In the genomic region with DNA sequence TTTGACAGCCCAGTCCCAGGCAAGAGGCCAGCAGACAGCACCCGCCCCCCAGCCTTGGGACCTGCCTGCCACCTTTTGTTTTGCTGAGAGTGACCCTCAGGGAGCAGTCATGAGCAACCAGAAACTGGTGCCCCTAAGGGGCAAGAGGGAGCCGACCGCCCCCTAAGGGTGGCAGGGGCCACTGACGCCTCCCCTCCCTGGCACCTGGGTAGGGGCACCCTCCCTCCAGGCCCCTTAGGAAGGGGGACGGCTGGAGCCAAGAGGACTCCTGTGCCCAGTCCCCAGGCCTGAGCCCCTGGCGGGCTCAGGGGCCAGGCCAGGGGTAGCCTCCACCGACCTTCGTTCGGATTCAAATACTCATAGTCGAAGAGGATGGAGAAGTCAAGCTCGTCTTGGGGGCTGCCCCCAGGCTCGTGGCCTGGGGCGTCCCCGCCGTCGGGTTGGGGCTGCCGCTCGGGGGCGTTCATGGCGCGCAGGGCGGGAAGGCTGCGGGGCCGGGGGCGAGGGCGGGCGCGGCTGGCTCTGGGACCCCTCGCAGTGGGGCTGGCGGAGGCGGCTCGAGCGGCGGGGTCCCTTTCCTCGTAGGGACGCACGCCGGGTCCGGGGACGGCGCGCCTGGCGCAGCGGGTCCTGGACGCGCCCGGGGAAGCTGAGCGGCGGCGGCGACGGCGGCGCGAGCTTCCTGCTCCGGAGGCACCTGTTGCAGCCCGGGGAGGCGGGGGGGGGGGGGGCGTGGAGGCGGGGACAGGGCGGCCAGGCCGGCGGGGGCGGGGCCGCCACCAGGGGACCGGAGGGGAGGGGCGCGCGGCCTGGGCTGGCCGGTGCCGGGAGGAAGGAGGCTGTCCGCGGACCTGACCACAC, we compare ENCODE assay signal across 1 cellular context.
TF ChIP-seq lines count a peak whose summit lies in the region.

A gene (minus strand): TSS at position 687 of the 861 bp plus-strand sequence. CDS start 220 bp downstream, at position 467.

TF ChIP-seq in HepG2, 621 proteins besides CTCF, POLR2A, EP300 and RAD21 (continued from another document and continues in another):
- TF ChIP-seq CAMTA2 (CRISPR knock-in tag; IDR thresholded peaks at IDR 0.05; ENCODE audit: borderline replicate concordance): peak; percentile 16; the same call in 1 of the 2 replicates
- TF ChIP-seq ZNF878 (CRISPR knock-in tag; IDR thresholded peaks at IDR 0.05): no peak
- TF ChIP-seq IKZF1 (IDR thresholded peaks at IDR 0.05): no peak
- TF ChIP-seq TARDBP (CRISPR knock-in tag; IDR thresholded peaks at IDR 0.05): no peak
- TF ChIP-seq, protein P1, sequence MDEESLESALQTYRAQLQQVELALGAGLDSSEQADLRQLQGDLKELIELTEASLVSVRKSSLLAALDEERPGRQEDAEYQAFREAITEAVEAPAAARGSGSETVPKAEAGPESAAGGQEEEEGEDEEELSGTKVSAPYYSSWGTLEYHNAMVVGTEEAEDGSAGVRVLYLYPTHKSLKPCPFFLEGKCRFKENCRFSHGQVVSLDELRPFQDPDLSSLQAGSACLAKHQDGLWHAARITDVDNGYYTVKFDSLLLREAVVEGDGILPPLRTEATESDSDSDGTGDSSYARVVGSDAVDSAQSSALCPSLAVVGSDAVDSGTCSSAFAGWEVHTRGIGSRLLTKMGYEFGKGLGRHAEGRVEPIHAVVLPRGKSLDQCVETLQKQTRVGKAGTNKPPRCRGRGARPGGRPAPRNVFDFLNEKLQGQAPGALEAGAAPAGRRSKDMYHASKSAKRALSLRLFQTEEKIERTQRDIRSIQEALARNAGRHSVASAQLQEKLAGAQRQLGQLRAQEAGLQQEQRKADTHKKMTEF (CRISPR knock-in tag; IDR thresholded peaks at IDR 0.05): no peak
- TF ChIP-seq ATF7 (IDR thresholded peaks at IDR 0.05): no peak
- no peak for TF ChIP-seq ATF7 (CRISPR knock-in tag; IDR thresholded peaks at IDR 0.05)
- peak; percentile 39; the same call in 1 of the 2 replicates for TF ChIP-seq ARNT2 (CRISPR knock-in tag; IDR thresholded peaks at IDR 0.05; ENCODE audit: low read depth)
- TF ChIP-seq ZFP62 (CRISPR knock-in tag; IDR thresholded peaks at IDR 0.05): no peak
- TF ChIP-seq, protein P2, sequence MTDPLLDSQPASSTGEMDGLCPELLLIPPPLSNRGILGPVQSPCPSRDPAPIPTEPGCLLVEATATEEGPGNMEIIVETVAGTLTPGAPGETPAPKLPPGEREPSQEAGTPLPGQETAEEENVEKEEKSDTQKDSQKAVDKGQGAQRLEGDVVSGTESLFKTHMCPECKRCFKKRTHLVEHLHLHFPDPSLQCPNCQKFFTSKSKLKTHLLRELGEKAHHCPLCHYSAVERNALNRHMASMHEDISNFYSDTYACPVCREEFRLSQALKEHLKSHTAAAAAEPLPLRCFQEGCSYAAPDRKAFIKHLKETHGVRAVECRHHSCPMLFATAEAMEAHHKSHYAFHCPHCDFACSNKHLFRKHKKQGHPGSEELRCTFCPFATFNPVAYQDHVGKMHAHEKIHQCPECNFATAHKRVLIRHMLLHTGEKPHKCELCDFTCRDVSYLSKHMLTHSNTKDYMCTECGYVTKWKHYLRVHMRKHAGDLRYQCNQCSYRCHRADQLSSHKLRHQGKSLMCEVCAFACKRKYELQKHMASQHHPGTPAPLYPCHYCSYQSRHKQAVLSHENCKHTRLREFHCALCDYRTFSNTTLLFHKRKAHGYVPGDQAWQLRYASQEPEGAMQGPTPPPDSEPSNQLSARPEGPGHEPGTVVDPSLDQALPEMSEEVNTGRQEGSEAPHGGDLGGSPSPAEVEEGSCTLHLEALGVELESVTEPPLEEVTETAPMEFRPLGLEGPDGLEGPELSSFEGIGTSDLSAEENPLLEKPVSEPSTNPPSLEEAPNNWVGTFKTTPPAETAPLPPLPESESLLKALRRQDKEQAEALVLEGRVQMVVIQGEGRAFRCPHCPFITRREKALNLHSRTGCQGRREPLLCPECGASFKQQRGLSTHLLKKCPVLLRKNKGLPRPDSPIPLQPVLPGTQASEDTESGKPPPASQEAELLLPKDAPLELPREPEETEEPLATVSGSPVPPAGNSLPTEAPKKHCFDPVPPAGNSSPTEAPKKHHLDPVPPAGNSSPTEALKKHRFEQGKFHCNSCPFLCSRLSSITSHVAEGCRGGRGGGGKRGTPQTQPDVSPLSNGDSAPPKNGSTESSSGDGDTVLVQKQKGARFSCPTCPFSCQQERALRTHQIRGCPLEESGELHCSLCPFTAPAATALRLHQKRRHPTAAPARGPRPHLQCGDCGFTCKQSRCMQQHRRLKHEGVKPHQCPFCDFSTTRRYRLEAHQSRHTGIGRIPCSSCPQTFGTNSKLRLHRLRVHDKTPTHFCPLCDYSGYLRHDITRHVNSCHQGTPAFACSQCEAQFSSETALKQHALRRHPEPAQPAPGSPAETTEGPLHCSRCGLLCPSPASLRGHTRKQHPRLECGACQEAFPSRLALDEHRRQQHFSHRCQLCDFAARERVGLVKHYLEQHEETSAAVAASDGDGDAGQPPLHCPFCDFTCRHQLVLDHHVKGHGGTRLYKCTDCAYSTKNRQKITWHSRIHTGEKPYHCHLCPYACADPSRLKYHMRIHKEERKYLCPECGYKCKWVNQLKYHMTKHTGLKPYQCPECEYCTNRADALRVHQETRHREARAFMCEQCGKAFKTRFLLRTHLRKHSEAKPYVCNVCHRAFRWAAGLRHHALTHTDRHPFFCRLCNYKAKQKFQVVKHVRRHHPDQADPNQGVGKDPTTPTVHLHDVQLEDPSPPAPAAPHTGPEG (CRISPR knock-in tag; IDR thresholded peaks at IDR 0.05): peak; percentile 62
- TF ChIP-seq SP140L (CRISPR knock-in tag; IDR thresholded peaks at IDR 0.05; ENCODE audit: borderline replicate concordance): no peak
- TF ChIP-seq ZKSCAN5 (CRISPR knock-in tag; IDR thresholded peaks at IDR 0.05): 0 out of 2 replicates have a peak, but pooled peaks have one; percentile 57
- TF ChIP-seq NCOA5 (CRISPR knock-in tag; IDR thresholded peaks at IDR 0.05): no peak
- TF ChIP-seq KDM4B (CRISPR knock-in tag; IDR thresholded peaks at IDR 0.05): no peak; the same call in 1 of the 2 replicates
- TF ChIP-seq RELA (CRISPR knock-in tag; IDR thresholded peaks at IDR 0.05): no peak
- no peak for TF ChIP-seq KDM3A (CRISPR knock-in tag; IDR thresholded peaks at IDR 0.05; ENCODE audit: low read depth)
- TF ChIP-seq CC2D1A (CRISPR knock-in tag; IDR thresholded peaks at IDR 0.05): no peak
- TF ChIP-seq, protein P3, sequence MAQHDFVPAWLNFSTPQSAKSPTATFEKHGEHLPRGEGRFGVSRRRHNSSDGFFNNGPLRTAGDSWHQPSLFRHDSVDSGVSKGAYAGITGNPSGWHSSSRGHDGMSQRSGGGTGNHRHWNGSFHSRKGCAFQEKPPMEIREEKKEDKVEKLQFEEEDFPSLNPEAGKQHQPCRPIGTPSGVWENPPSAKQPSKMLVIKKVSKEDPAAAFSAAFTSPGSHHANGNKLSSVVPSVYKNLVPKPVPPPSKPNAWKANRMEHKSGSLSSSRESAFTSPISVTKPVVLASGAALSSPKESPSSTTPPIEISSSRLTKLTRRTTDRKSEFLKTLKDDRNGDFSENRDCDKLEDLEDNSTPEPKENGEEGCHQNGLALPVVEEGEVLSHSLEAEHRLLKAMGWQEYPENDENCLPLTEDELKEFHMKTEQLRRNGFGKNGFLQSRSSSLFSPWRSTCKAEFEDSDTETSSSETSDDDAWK (CRISPR knock-in tag; IDR thresholded peaks at IDR 0.05): no peak
- TF ChIP-seq, protein P4, sequence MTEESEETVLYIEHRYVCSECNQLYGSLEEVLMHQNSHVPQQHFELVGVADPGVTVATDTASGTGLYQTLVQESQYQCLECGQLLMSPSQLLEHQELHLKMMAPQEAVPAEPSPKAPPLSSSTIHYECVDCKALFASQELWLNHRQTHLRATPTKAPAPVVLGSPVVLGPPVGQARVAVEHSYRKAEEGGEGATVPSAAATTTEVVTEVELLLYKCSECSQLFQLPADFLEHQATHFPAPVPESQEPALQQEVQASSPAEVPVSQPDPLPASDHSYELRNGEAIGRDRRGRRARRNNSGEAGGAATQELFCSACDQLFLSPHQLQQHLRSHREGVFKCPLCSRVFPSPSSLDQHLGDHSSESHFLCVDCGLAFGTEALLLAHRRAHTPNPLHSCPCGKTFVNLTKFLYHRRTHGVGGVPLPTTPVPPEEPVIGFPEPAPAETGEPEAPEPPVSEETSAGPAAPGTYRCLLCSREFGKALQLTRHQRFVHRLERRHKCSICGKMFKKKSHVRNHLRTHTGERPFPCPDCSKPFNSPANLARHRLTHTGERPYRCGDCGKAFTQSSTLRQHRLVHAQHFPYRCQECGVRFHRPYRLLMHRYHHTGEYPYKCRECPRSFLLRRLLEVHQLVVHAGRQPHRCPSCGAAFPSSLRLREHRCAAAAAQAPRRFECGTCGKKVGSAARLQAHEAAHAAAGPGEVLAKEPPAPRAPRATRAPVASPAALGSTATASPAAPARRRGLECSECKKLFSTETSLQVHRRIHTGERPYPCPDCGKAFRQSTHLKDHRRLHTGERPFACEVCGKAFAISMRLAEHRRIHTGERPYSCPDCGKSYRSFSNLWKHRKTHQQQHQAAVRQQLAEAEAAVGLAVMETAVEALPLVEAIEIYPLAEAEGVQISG (CRISPR knock-in tag; IDR thresholded peaks at IDR 0.05): peak; percentile 28; the same call in 1 of the 2 replicates
- TF ChIP-seq FOXK1 (CRISPR knock-in tag; IDR thresholded peaks at IDR 0.05; ENCODE audit: borderline replicate concordance, low read depth): 0 out of 2 replicates have a peak, but pooled peaks have one; percentile 22
- no peak for TF ChIP-seq ZNF782 (CRISPR knock-in tag; IDR thresholded peaks at IDR 0.05; ENCODE audit: borderline replicate concordance)
- TF ChIP-seq NFE2 (CRISPR knock-in tag; IDR thresholded peaks at IDR 0.05): no peak; the same call in 1 of the 2 replicates
- TF ChIP-seq ZNF101 (CRISPR knock-in tag; IDR thresholded peaks at IDR 0.05; ENCODE audit: borderline replicate concordance, low read depth): no peak
- TF ChIP-seq, protein P5, sequence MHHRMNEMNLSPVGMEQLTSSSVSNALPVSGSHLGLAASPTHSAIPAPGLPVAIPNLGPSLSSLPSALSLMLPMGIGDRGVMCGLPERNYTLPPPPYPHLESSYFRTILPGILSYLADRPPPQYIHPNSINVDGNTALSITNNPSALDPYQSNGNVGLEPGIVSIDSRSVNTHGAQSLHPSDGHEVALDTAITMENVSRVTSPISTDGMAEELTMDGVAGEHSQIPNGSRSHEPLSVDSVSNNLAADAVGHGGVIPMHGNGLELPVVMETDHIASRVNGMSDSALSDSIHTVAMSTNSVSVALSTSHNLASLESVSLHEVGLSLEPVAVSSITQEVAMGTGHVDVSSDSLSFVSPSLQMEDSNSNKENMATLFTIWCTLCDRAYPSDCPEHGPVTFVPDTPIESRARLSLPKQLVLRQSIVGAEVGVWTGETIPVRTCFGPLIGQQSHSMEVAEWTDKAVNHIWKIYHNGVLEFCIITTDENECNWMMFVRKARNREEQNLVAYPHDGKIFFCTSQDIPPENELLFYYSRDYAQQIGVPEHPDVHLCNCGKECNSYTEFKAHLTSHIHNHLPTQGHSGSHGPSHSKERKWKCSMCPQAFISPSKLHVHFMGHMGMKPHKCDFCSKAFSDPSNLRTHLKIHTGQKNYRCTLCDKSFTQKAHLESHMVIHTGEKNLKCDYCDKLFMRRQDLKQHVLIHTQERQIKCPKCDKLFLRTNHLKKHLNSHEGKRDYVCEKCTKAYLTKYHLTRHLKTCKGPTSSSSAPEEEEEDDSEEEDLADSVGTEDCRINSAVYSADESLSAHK (CRISPR knock-in tag; IDR thresholded peaks at IDR 0.05; ENCODE audit: borderline replicate concordance): no peak
- no peak for TF ChIP-seq BRCA1 (CRISPR knock-in tag; IDR thresholded peaks at IDR 0.05)
- no peak for TF ChIP-seq SIX1 (CRISPR knock-in tag; IDR thresholded peaks at IDR 0.05; ENCODE audit: borderline replicate concordance)
- peak; percentile 53; the same call in 1 of the 2 replicates for TF ChIP-seq ZNF616 (CRISPR knock-in tag; IDR thresholded peaks at IDR 0.05; ENCODE audit: low read depth)
- peak; percentile 12; the same call in 1 of the 2 replicates for TF ChIP-seq WIZ (CRISPR knock-in tag; IDR thresholded peaks at IDR 0.05)
- TF ChIP-seq ZNF841 (CRISPR knock-in tag; IDR thresholded peaks at IDR 0.05; ENCODE audit: borderline replicate concordance): no peak
- TF ChIP-seq, protein P6, sequence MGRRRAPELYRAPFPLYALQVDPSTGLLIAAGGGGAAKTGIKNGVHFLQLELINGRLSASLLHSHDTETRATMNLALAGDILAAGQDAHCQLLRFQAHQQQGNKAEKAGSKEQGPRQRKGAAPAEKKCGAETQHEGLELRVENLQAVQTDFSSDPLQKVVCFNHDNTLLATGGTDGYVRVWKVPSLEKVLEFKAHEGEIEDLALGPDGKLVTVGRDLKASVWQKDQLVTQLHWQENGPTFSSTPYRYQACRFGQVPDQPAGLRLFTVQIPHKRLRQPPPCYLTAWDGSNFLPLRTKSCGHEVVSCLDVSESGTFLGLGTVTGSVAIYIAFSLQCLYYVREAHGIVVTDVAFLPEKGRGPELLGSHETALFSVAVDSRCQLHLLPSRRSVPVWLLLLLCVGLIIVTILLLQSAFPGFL (CRISPR knock-in tag; IDR thresholded peaks at IDR 0.05): no peak
- TF ChIP-seq CEBPG (CRISPR knock-in tag; IDR thresholded peaks at IDR 0.05): no peak
- TF ChIP-seq, protein P7, sequence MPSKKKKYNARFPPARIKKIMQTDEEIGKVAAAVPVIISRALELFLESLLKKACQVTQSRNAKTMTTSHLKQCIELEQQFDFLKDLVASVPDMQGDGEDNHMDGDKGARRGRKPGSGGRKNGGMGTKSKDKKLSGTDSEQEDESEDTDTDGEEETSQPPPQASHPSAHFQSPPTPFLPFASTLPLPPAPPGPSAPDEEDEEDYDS (CRISPR knock-in tag; IDR thresholded peaks at IDR 0.05): no peak
- TF ChIP-seq, protein P8, sequence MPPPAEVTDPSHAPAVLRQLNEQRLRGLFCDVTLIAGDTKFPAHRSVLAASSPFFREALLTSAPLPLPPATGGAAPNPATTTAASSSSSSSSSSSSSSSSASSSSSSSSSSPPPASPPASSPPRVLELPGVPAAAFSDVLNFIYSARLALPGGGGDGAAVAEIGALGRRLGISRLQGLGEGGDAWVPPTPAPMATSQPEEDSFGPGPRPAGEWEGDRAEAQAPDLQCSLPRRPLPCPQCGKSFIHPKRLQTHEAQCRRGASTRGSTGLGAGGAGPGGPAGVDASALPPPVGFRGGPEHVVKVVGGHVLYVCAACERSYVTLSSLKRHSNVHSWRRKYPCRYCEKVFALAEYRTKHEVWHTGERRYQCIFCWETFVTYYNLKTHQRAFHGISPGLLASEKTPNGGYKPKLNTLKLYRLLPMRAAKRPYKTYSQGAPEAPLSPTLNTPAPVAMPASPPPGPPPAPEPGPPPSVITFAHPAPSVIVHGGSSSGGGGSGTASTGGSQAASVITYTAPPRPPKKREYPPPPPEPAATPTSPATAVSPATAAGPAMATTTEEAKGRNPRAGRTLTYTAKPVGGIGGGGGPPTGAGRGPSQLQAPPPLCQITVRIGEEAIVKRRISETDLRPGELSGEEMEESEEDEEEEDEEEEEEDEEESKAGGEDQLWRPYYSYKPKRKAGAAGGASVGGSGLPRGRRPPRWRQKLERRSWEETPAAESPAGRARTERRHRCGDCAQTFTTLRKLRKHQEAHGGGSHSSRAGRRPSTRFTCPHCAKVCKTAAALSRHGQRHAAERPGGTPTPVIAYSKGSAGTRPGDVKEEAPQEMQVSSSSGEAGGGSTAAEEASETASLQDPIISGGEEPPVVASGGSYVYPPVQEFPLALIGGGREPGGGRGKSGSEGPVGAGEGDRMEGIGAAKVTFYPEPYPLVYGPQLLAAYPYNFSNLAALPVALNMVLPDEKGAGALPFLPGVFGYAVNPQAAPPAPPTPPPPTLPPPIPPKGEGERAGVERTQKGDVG (CRISPR knock-in tag; IDR thresholded peaks at IDR 0.05; ENCODE audit: borderline replicate concordance): 0 out of 2 replicates have a peak, but pooled peaks have one; percentile 60
- TF ChIP-seq, protein P9, sequence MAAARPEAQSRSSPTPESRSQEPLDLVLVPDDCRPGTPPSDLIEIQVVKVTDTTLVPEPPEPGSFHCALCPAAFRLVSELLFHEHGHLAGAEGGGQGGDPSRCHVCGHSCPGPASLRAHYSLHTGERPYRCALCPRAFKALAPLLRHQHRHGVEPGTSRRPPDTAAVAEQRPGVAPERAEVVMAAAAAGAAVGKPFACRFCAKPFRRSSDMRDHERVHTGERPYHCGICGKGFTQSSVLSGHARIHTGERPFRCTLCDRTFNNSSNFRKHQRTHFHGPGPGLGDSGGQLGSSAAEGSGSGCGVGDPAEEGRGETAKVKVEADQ (CRISPR knock-in tag; IDR thresholded peaks at IDR 0.05; ENCODE audit: borderline replicate concordance): 0 out of 2 replicates have a peak, but pooled peaks have one; percentile 80
- TF ChIP-seq ZNF570 (CRISPR knock-in tag; IDR thresholded peaks at IDR 0.05; ENCODE audit: borderline replicate concordance): no peak
